In genomic region chr5:174837919-174838902, GRCh38 we compare ENCODE assay signal across 1 cellular context.
TF ChIP-seq lines count a peak whose summit lies in the region.

No MANE protein-coding gene starts in this region.

TF ChIP-seq in GM23338, 12 proteins besides CTCF, POLR2A, EP300 and RAD21 (continued from another document):
- TF ChIP-seq REST (IDR thresholded peaks at IDR 0.05; ENCODE audit: unreplicated experiment) (no peak), EZH2 (IDR thresholded peaks at IDR 0.05; ENCODE audit: low read depth, unreplicated experiment) (no peak)
TF ChIP-seq in GM23338: peak in this region for 0.
